Comparison of ENCODE assay signal across 17 cellular contexts in the genomic region with DNA sequence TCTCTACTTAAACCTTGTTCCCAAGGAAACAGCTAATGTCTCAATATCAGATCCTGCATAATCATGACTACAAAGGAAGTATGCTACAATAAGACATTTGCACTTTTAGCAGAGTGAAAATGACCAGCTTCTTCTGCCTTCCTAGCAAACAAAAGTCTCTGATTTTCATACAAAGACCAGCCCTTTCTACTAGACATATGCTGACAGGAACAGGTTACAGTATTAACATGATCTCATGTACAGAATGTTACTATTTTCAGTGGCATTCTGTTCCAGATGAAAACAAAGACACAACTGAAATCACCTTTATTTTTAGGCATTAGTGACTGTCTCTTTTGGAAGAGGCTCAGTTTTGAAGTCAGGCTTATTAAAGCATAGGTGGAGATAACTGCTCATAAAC.
DNase-seq lines count a peak whose midpoint lies in the region; ATAC-seq and TF ChIP-seq lines count a peak whose summit lies in the region.
"Had no signal": no experiment of that assay in that cellular context is flagged by ENCODE, and none has a peak within 500 bp of the region (broad histone marks: within the 10 kb centered on the region; RNA-seq: fewer than 3 reads in every experiment).

No MANE protein-coding gene starts in this region.

- H3K36me3 ChIP-seq in right atrium auricular region (no peaks in the 10 kb centered on the region), Panc1 (ENCODE audit: control insufficient read depth, insufficient read depth, low read length) (no peaks in the 10 kb centered on the region)

- H3K4me1 ChIP-seq in right atrium auricular region (peaks cover 0 to 68% of the 10 kb centered on the region in 2 donors), Panc1 (ENCODE audit: control insufficient read depth, insufficient read depth, low read length) (peaks cover 41% of the 10 kb centered on the region)

- POLR2A ChIA-PET in Panc1 (lab: Charles Lee) = no interaction called here

- no peak for TF ChIP-seq CTCF in right atrium auricular region (IDR thresholded peaks at IDR 0.05)
- TF ChIP-seq CTCF in Panc1 (IDR thresholded peaks at IDR 0.05) = no peak
- TF ChIP-seq CTCF in dorsolateral prefrontal cortex (IDR thresholded peaks at IDR 0.05 in 54 of 56, conservative IDR thresholded peaks at IDR 0.05 in 2 of 56; ENCODE audit: low read depth in 1 of 56, partially characterized antibody in 56 of 56) = no peak

- H3K4me3 ChIP-seq in right atrium auricular region (no peak overlapping the region), Panc1 (ENCODE audit: low read depth in 2 of 2, low read length in 2 of 2) (no peak overlapping the region), dorsolateral prefrontal cortex (no peak overlapping the region)

- H3K9me3 ChIP-seq in right atrium auricular region (no peaks in the 10 kb centered on the region), Panc1 (ENCODE audit: control insufficient read depth, insufficient read depth, low read depth, low read length) (no peaks in the 10 kb centered on the region)

- CTCF ChIA-PET in Panc1 (lab: Charles Lee) = no interaction called here

- H3K27ac ChIP-seq in right atrium auricular region (peak overlapping the region in 1 of 2 donors; percentile 2), Panc1 (ENCODE audit: low read length) (peak overlapping the region; percentile 40; the same call in 1 of the 2 replicates), dorsolateral prefrontal cortex (no peak overlapping the region)

- in situ Hi-C loops in Panc1 (cut with HindIII; ENCODE audit: low pct_unique_long_range_greater_than_20kb, low sequenced_read_pairs) = no loop called here

- ATAC-seq in Right ventricle myocardium superior (ENCODE audit: poor library complexity) (peak; percentile 64), Panc1 (no peak), left ventricle myocardium superior (peak; percentile 81), GM21390 (IDR thresholded peaks at IDR 0.05; ENCODE audit: unreplicated experiment) (no peak)
- ATAC-seq: activated T-cell treated with anti-CD3 and anti-CD28 coated beads, Interleukin-2, amount 50 U/mL, for 72 hours had no signal

- H3K27me3 ChIP-seq in right atrium auricular region = no peaks in the 10 kb centered on the region
- H3K27me3 ChIP-seq in Panc1 (ENCODE audit: control insufficient read depth, insufficient read depth, low read length) = no peaks in the 10 kb centered on the region
- H3K27me3 ChIP-seq in dorsolateral prefrontal cortex = no peaks in the 10 kb centered on the region

- DNase-seq in Right ventricle myocardium superior (no peak), right atrium auricular region (ENCODE audit: low spot score) (no peak), Panc1 (ENCODE audit: low read depth, low spot score) (no peak), left ventricle myocardium superior (no peak), dorsolateral prefrontal cortex (no peak), KG1 (lab: John Stamatoyannopoulos, UW) (no peak), posterior cingulate gyrus (no peak)
- DNase-seq: activated T-cell treated with anti-CD3 and anti-CD28 coated beads, Interleukin-2, amount 50 U/mL, for 72 hours; CD4-positive, CD25-positive, alpha-beta regulatory T cell; GDM1; immature natural killer cell; NCI-H1417; NCI-H524 treated with DMSO at 0.1 percent for 48 hours; nucleus accumbens; stimulated activated CD4-positive, alpha-beta T cell treated with anti-CD3 and anti-CD28 coated beads, Interleukin-15, amount 100 ng/mL, for 24 hours; substantia nigra had no signal

- no TSS peak for BruUV-seq in Panc1 (replicated peaks; lab: Mats Ljungman, UMichigan)

- intact Hi-C loops in Right ventricle myocardium superior (cut with DNase I) = no loop called here
- intact Hi-C loops in Panc1 (cut with micrococcal nuclease; ENCODE audit: unreplicated experiment) = no loop called here
- intact Hi-C loops in left ventricle myocardium superior (cut with micrococcal nuclease) = no loop called here
- intact Hi-C loops in dorsolateral prefrontal cortex (cut with DNase I) = no loop called here
- intact Hi-C loops in posterior cingulate gyrus (cut with DNase I) = no loop called here

Comparison
In these comparisons a context has a peak if more than half of its experiments do, and no peak if none do; other contexts are left out.
1. ATAC-seq: peak in Right ventricle myocardium superior (single experiment) and left ventricle myocardium superior (single experiment); none in Panc1 (single experiment) and GM21390 (single experiment).